ENCODE assay signal across 8 cellular contexts in the genomic region with DNA sequence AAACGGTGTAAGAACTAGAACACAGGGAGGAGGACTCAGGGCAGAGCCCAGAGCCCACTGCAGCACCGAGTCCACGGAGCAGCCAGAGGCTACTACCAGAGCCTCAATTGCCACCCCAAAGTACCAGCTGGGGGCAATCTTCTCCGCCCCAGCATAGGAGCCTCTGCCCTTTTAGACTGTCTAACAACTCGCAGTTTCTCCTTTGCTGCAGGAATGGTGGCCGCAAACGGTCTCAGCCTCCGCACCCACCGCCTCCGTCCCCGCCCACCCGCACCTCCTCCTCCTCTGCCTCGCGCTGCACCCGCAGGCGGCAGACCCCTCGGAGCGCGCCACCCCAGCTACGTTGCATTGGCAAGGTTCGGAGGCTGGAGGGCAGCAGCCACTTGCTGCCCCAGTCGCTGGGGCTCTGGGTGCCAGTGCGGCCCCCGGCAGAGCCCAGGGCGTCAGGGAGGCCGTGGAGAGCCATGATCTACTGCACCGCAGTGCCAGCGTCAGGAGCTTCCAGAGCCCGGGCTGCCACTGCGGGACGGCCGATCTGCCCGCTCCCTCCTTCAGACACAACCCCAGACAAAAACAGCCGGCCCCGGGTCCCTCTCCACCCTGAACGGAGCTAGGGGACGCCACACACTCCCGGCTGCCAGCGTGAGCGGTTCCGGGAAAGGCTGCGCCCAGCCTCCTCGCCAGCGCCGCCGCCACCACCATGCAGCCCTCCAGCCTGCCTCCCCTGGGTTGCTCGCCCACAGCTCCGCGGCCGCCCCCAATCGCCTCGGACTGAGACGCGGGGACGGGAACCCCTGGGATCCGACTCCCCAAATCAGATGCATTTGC. TPM values are rescaled to one million over a fixed set of nuclear protein-coding genes. Genes with fewer than 3 reads are reported as not detected.
DNase-seq lines count a peak whose midpoint lies in the region; ATAC-seq and TF ChIP-seq lines count a peak whose summit lies in the region.

No MANE protein-coding gene starts in this region.

- H3K9me3 Mint-ChIP-seq in activated naive CD8-positive, alpha-beta T cell treated with anti-CD3 and anti-CD28 coated beads, Interleukin-2, amount 10 ng/mL, durations not matched to agents 7 days and 5 days, result no peaks in the 10 kb centered on the region

- no peaks in the 10 kb centered on the region for H3K36me3 Mint-ChIP-seq in activated naive CD8-positive, alpha-beta T cell treated with anti-CD3 and anti-CD28 coated beads, Interleukin-2, amount 10 ng/mL, durations not matched to agents 7 days and 5 days

- no peak overlapping the region for H3K27ac Mint-ChIP-seq in activated naive CD8-positive, alpha-beta T cell treated with anti-CD3 and anti-CD28 coated beads, Interleukin-2, amount 10 ng/mL, durations not matched to agents 7 days and 5 days

- TF ChIP-seq CTCF in 22Rv1 (IDR thresholded peaks at IDR 0.05), result peak; percentile 20; the same call in 1 of the 2 replicates

- peak; percentile 66 for ATAC-seq in GM18867 (IDR thresholded peaks at IDR 0.05; ENCODE audit: unreplicated experiment)
- peak; percentile 48 for ATAC-seq in activated naive CD8-positive, alpha-beta T cell treated with anti-CD3 and anti-CD28 coated beads, Interleukin-2, amount 10 ng/mL, durations not matched to agents 7 days and 5 days (ENCODE audit: low read depth)
- peak; percentile 60 for ATAC-seq in left ventricle myocardium superior
- ATAC-seq in HG03565 (IDR thresholded peaks at IDR 0.05; ENCODE audit: unreplicated experiment), result no peak

- peaks cover 60% of the 10 kb centered on the region for H3K27me3 Mint-ChIP-seq in activated naive CD8-positive, alpha-beta T cell treated with anti-CD3 and anti-CD28 coated beads, Interleukin-2, amount 10 ng/mL, durations not matched to agents 7 days and 5 days

- no peak overlapping the region for H3K27ac ChIP-seq in 22Rv1

- intact Hi-C loops in left ventricle myocardium superior (cut with micrococcal nuclease), result no loop called here

- H3K4me3 Mint-ChIP-seq in activated naive CD8-positive, alpha-beta T cell treated with anti-CD3 and anti-CD28 coated beads, Interleukin-2, amount 10 ng/mL, durations not matched to agents 7 days and 5 days, result peak overlapping the region; percentile 73

- POLR2A ChIA-PET in activated naive CD8-positive, alpha-beta T cell treated with anti-CD3 and anti-CD28 coated beads, Interleukin-2, amount 10 ng/mL, durations not matched to agents 7 days and 5 days (lab: Charles Lee), result no interaction called here

- H3K4me1 Mint-ChIP-seq in activated naive CD8-positive, alpha-beta T cell treated with anti-CD3 and anti-CD28 coated beads, Interleukin-2, amount 10 ng/mL, durations not matched to agents 7 days and 5 days, result peaks cover 22% of the 10 kb centered on the region

- peak; percentile 32 for DNase-seq in NCI-H1092 (lab: John Stamatoyannopoulos, UW)
- peak; percentile 37 for DNase-seq in activated naive CD8-positive, alpha-beta T cell treated with anti-CD3 and anti-CD28 coated beads, Interleukin-2, amount 10 ng/mL, durations not matched to agents 7 days and 5 days
- DNase-seq in left ventricle myocardium superior, result peak; percentile 41
- DNase-seq in putamen (ENCODE audit: low spot score), result peak; percentile 32
- DNase-seq in HCEC 1CT, result no peak

RNA-seq across cellular contexts. Expression of a gene that starts 1.8 kb away (rescaled TPM):
- under 1 TPM in 1 of 2 experiments, not detected in 1; 0.03 TPM for total RNA-seq in activated naive CD8-positive, alpha-beta T cell treated with anti-CD3 and anti-CD28 coated beads, Interleukin-2, amount 10 ng/mL, durations not matched to agents 7 days and 5 days
- total RNA-seq in left ventricle myocardium superior, result 3.3 TPM
